ENCODE assay signal across 23 cellular contexts in the genomic region with DNA sequence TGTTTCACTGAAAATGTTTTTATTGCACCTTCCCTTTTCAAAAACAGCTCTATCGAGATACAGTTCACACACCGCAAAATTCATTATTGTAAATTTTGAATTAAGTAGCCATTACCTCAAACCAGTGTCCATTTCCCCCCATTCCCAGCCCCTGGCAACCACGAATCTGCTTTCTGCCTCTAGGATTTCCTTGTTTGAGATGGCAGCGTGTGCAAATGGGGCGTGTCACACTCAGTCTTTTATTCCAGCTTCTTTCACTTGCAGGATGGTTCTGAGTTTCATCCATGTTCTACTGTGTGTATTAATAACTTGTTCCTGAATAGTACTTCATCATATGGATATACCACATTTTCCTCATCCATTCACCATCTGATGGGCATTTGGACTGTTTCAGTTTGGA.
"Had no signal": no experiment of that assay in that cellular context is flagged by ENCODE, and none has a peak within 500 bp of the region (broad histone marks: within the 10 kb centered on the region; RNA-seq: fewer than 3 reads in every experiment).

No MANE protein-coding gene starts in this region.

- H3K4me2 ChIP-seq: KMS-11, SK-N-SH had no signal

- H3K27ac ChIP-seq: KMS-11, RWPE1 had no signal

- H3K9me3 ChIP-seq: SK-N-SH had no signal

- ATAC-seq: HepG2, Panc1, PC-3 had no signal

- DNase-seq: IMR-90; Kasumi-1; MM.1S; NCI-H1092 treated with DMSO at 0.1 percent for 48 hours; NCI-H1436; NCI-H187; NCI-H2029; NCI-H2081 treated with DMSO at 0.1 percent for 48 hours; NCI-H2171; NCI-H226; NCI-H446; NCI-H510A; NCI-H524 treated with DMSO at 0.1 percent for 48 hours; NCI-H69; NCI-H774; NK-92 treated with Interleukin-12 subunit alpha and Interleukin-12 subunit beta, amount 100 ng/mL, for 24 hours; PC-3; SHP77; SK-N-SH had no signal
